Comparison of ENCODE assay signal across 2 cellular contexts in the genomic region with DNA sequence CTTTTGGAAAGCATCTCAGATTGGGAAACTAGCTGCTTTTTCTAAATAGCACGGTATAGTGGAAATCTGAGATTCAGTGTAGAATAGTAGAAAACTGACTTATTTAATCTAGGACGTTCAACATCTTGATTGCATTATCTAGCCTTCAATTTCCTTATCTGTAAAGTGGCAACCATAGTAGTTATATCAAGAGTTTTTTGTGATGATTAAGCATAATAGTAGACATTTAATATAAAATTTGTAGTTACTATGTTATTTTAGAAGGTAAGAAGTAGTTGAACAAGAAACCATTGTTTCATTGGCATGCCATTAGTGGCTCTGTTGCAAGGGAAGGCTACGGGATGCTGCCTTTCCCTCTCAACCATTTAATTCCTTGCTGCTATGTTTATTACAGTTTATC.
TF ChIP-seq lines count a peak whose summit lies in the region.

No MANE protein-coding gene starts in this region.

TF ChIP-seq in IMR-90, 13 proteins besides CTCF, POLR2A, EP300 and RAD21:
- TF ChIP-seq, protein P1, sequence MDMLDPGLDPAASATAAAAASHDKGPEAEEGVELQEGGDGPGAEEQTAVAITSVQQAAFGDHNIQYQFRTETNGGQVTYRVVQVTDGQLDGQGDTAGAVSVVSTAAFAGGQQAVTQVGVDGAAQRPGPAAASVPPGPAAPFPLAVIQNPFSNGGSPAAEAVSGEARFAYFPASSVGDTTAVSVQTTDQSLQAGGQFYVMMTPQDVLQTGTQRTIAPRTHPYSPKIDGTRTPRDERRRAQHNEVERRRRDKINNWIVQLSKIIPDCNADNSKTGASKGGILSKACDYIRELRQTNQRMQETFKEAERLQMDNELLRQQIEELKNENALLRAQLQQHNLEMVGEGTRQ (IDR thresholded peaks at IDR 0.05; ENCODE audit: low read depth, low read length): no peak
- TF ChIP-seq MAFK (IDR thresholded peaks at IDR 0.05; ENCODE audit: low read depth, low read length) (peak; percentile 58), BHLHE40 (IDR thresholded peaks at IDR 0.05; ENCODE audit: low read depth, low read length) (no peak)
TF ChIP-seq in IMR-90: peak in this region for 1.

TF ChIP-seq in K562, 482 proteins besides CTCF, POLR2A, EP300 and RAD21 (continued from another document):
- TF ChIP-seq C11orf30 (IDR thresholded peaks at IDR 0.05; ENCODE audit: low read depth): peak; percentile 14; the same call in 1 of the 2 replicates
- TF ChIP-seq, protein P2, sequence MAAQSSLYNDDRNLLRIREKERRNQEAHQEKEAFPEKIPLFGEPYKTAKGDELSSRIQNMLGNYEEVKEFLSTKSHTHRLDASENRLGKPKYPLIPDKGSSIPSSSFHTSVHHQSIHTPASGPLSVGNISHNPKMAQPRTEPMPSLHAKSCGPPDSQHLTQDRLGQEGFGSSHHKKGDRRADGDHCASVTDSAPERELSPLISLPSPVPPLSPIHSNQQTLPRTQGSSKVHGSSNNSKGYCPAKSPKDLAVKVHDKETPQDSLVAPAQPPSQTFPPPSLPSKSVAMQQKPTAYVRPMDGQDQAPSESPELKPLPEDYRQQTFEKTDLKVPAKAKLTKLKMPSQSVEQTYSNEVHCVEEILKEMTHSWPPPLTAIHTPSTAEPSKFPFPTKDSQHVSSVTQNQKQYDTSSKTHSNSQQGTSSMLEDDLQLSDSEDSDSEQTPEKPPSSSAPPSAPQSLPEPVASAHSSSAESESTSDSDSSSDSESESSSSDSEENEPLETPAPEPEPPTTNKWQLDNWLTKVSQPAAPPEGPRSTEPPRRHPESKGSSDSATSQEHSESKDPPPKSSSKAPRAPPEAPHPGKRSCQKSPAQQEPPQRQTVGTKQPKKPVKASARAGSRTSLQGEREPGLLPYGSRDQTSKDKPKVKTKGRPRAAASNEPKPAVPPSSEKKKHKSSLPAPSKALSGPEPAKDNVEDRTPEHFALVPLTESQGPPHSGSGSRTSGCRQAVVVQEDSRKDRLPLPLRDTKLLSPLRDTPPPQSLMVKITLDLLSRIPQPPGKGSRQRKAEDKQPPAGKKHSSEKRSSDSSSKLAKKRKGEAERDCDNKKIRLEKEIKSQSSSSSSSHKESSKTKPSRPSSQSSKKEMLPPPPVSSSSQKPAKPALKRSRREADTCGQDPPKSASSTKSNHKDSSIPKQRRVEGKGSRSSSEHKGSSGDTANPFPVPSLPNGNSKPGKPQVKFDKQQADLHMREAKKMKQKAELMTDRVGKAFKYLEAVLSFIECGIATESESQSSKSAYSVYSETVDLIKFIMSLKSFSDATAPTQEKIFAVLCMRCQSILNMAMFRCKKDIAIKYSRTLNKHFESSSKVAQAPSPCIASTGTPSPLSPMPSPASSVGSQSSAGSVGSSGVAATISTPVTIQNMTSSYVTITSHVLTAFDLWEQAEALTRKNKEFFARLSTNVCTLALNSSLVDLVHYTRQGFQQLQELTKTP (IDR thresholded peaks at IDR 0.05; ENCODE audit: low read depth in 1 of 2, partially characterized antibody in 2 of 2): no peak
- TF ChIP-seq STAT5B (CRISPR knock-in tag; IDR thresholded peaks at IDR 0.05): no peak
- TF ChIP-seq POLR2B (IDR thresholded peaks at IDR 0.05; ENCODE audit: low read depth, partially characterized antibody): no peak
- no peak for TF ChIP-seq NRF1 (conservative IDR thresholded peaks at IDR 0.05 in 1 of 2, IDR thresholded peaks at IDR 0.05 in 1 of 2)
- TF ChIP-seq ZNF316 (IDR thresholded peaks at IDR 0.05): peak; percentile 29; the same call in 1 of the 2 replicates
TF ChIP-seq in K562: peak in this region for 2.
